In the genomic region with DNA sequence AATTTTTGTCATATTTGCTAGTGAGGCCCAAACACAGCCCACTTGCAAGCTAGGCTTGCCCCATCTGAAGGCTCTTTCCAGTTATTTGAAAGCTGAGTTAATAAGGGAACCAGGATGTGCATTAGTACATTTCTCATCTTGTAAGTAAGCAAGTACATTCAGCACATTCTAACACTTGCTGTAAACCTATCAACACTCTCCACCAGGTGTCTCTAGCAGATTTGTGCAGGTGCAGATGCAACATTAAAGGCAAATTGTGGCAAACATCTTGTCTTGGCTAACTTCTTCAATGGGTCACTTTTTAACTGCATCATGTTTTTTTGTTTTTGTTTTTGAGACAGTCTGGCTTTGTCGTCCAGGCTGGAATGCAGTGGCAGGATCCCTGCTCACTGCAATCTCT, we compare ENCODE assay signal across 8 cellular contexts. TPM values are rescaled to one million over a fixed set of nuclear protein-coding genes. Genes with fewer than 3 reads are reported as not detected.
DNase-seq lines count a peak whose midpoint lies in the region; ATAC-seq and TF ChIP-seq lines count a peak whose summit lies in the region.

No MANE protein-coding gene starts in this region.

- no peak overlapping the region for H3K9ac ChIP-seq in adipocyte (ENCODE audit: low read length)

- H3K4me1 ChIP-seq in adipocyte (ENCODE audit: control insufficient read depth, insufficient read depth, low read length) (peaks cover 14% of the 10 kb centered on the region), upper lobe of right lung (no peaks in the 10 kb centered on the region)

- H3K4me3 ChIP-seq in adipocyte (ENCODE audit: low read length) (no peak overlapping the region), kidney epithelial cell (ENCODE audit: low read depth, low read length) (no peak overlapping the region), upper lobe of right lung (no peak overlapping the region), foreskin fibroblast (ENCODE audit: low read depth in 1 of 2, low read length in 2 of 2) (no peak overlapping the region)

- H3K4me3 Mint-ChIP-seq in Calu3 (ENCODE audit: low read depth, unreplicated experiment): no peak overlapping the region

- H3K27me3 Mint-ChIP-seq in Calu3 (ENCODE audit: unreplicated experiment): no peaks in the 10 kb centered on the region

- CTCF ChIA-PET in Calu3 (lab: Charles Lee): interaction anchor here (0.7 kb wide), 1 partner anchor 378 kb away, joined by 3 read pairs; no protein-coding TSS in a partner anchor

- no peak overlapping the region for H3K27ac Mint-ChIP-seq in Calu3 (ENCODE audit: unreplicated experiment)

- H3K4me1 Mint-ChIP-seq in Calu3 (ENCODE audit: low read depth, unreplicated experiment): no peaks in the 10 kb centered on the region

- H3K27ac ChIP-seq in upper lobe of right lung: no peak overlapping the region

- peak; percentile 42 for TF ChIP-seq CTCF in Calu3 (IDR thresholded peaks at IDR 0.05; ENCODE audit: unreplicated experiment)
- peak; percentile 58 for TF ChIP-seq CTCF in kidney epithelial cell (IDR thresholded peaks at IDR 0.05; ENCODE audit: insufficient read depth, low read length, poor library complexity, severe bottlenecking)
- peak; percentile 55 for TF ChIP-seq CTCF in upper lobe of right lung (IDR thresholded peaks at IDR 0.05)
- TF ChIP-seq CTCF in foreskin fibroblast (IDR thresholded peaks at IDR 0.05; ENCODE audit: low read depth, low read length): no peak

- BruUV-seq in Calu3 (replicated peaks; lab: Mats Ljungman, UMichigan): no TSS peak

- H3K9me3 Mint-ChIP-seq in Calu3 (ENCODE audit: low read depth, unreplicated experiment): no peaks in the 10 kb centered on the region

- intact Hi-C loops in Calu3 (cut with micrococcal nuclease; ENCODE audit: unreplicated experiment) (loop anchor here (1.0 to 2.0 kb wide), 4 partner anchors 124 to 422 kb away; no protein-coding TSS in a partner anchor), upper lobe of right lung (cut with DNase I) (loop anchor here (10.0 kb wide), 1 partner anchor 132 kb away; no protein-coding TSS in a partner anchor)

- H3K27me3 ChIP-seq in adipocyte (replicated peaks; ENCODE audit: control insufficient read depth, insufficient read depth, low read length) (no peaks in the 10 kb centered on the region), kidney epithelial cell (ENCODE audit: control insufficient read depth, insufficient read depth, low read length) (no peaks in the 10 kb centered on the region), upper lobe of right lung (no peaks in the 10 kb centered on the region)

- H3K36me3 ChIP-seq in adipocyte (ENCODE audit: control insufficient read depth, insufficient read depth, low read length, severe bottlenecking) (no peaks in the 10 kb centered on the region), kidney epithelial cell (ENCODE audit: control insufficient read depth, insufficient read depth, low read length) (no peaks in the 10 kb centered on the region), upper lobe of right lung (no peaks in the 10 kb centered on the region)

- DNase-seq in Calu3: peak; percentile 50
- DNase-seq in NCI-H226: peak; percentile 40
- DNase-seq in adipocyte (ENCODE audit: low read depth): peak; percentile 31
- DNase-seq in kidney epithelial cell (ENCODE audit: low read depth): peak; percentile 42
- DNase-seq in upper lobe of right lung: no peak
- no peak for DNase-seq in foreskin fibroblast

- ATAC-seq in GM18520 (IDR thresholded peaks at IDR 0.05; ENCODE audit: unreplicated experiment) (peak; percentile 76), HG03060 (IDR thresholded peaks at IDR 0.05; ENCODE audit: low read depth, unreplicated experiment) (peak; percentile 82), upper lobe of right lung (peak; percentile 67)

- H3K9me3 ChIP-seq in adipocyte (ENCODE audit: control insufficient read depth, low read length): no peaks in the 10 kb centered on the region
- H3K9me3 ChIP-seq in upper lobe of right lung: no peaks in the 10 kb centered on the region

- no peaks in the 10 kb centered on the region for H3K36me3 Mint-ChIP-seq in Calu3 (ENCODE audit: insufficient read depth, unreplicated experiment)

RNA-seq across cellular contexts. Expression of gene MFSD6, which starts 25.3 kb away (rescaled TPM):
- total RNA-seq in Calu3 (2022) (29.8 and 39.4 TPM in 2 replicates), kidney epithelial cell (41.3 and 52.4 TPM in 2 replicates), upper lobe of right lung (55.8 TPM)

RNA-seq across cellular contexts. Expression of gene INPP1, which starts 39.5 kb away (rescaled TPM):
- 23.1 and 30.1 TPM in 2 replicates for total RNA-seq in Calu3 (2022)
- 6.3 and 7.1 TPM in 2 replicates for total RNA-seq in kidney epithelial cell
- 38.1 TPM for total RNA-seq in upper lobe of right lung

Comparison
In these comparisons a context has a peak if more than half of its experiments do, and no peak if none do; other contexts are left out.
1. DNase-seq: peak in Calu3 (single experiment), NCI-H226 (single experiment), adipocyte (single experiment) and kidney epithelial cell (single experiment); none in upper lobe of right lung (single experiment) and foreskin fibroblast (0 of 2).
2. Peak in every context shown above with its lines, with median percentiles within 50 percentile points of each other: ATAC-seq.